ENCODE assay signal across 8 cellular contexts in the genomic region with DNA sequence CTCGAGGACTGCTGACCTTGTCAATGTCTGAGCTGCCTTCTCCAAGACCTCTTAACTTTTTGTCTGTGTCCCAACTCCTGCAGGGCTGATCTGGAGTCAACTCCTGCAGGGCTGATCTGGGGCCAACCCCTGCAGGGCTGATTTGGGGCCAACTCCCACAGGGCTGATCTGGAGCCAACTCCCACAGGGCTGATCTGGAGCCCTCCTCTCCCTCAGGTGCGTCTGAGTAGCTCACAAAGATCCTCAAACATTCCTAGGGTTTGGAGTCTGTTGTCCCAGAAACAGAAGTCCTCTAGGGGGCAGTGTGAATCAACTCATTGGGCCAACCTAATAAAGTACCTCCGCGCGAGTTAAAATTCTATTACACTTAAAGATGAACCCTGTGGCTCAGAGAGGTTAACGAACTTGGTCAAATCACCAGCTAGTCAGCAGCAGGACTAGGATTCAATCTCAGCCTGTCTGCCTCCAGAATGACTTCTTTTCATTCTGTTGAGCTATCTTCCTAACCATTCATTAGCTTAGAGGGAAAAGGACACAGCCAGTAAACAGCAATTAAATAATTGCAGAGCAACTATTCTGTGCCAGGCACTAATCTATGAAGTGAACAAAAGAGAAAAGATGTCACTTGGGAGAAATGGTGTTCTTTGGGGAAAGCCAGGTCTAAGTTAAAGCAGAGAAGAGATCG. TPM values are rescaled to one million over a fixed set of nuclear protein-coding genes. Genes with fewer than 3 reads are reported as not detected.
A peak's percentile ranks its signal among the peaks of the same experiment; 100 is the strongest.
DNase-seq lines count a peak whose midpoint lies in the region; ATAC-seq and TF ChIP-seq lines count a peak whose summit lies in the region.

No MANE protein-coding gene starts in this region.

- 13% methylated on average over 7 of the region's 7 CpGs for WGBS in esophagus muscularis mucosa
- 25 to 33% methylated on average over 7 of the region's 7 CpGs for WGBS in testis, 2 donors

- TF ChIP-seq POLR2A in esophagus muscularis mucosa (IDR thresholded peaks at IDR 0.05; ENCODE audit: low read depth) (no peak), testis (IDR thresholded peaks at IDR 0.05) (no peak)

- H3K27ac ChIP-seq in esophagus muscularis mucosa (replicated peaks in 1 of 4) = no peak overlapping the region
- no peak overlapping the region for H3K27ac ChIP-seq in testis

- intact Hi-C loops in esophagus muscularis mucosa (cut with DNase I) = loop anchor here (1.0 to 2.0 kb wide), 2 partner anchors 194 to 261 kb away; no protein-coding TSS in a partner anchor
- intact Hi-C loops in natural killer cell (cut with micrococcal nuclease) = loop anchor here (1.0 to 10.0 kb wide), 4 partner anchors 195 to 521 kb away; partner anchors contain the start of gene RIMS3
- intact Hi-C loops in testis (cut with DNase I; ENCODE audit: low total_unique reads) = loop anchor here (10.0 kb wide), 1 partner anchor 171 kb away; the partner anchor contains the start of gene COL9A2

- H3K27ac Mint-ChIP-seq in IgD-negative memory B cell (peak overlapping the region in 2 of 3 donors; percentile 33 to 34), natural killer cell (no peak overlapping the region)

- H3K36me3 ChIP-seq in esophagus muscularis mucosa (no peaks in the 10 kb centered on the region), testis (ENCODE audit: low read depth, missing control alignments) (no peaks in the 10 kb centered on the region)

- H3K4me3 Mint-ChIP-seq in IgD-negative memory B cell (no peak overlapping the region), natural killer cell (no peak overlapping the region)

- TF ChIP-seq CTCF in esophagus muscularis mucosa (IDR thresholded peaks at IDR 0.05) (peak; percentile 71 to 82 (median 71)), natural killer cell (IDR thresholded peaks at IDR 0.05) (peak; percentile 79), testis (IDR thresholded peaks at IDR 0.05) (peak; percentile 52 to 66 (median 63))

- H3K27me3 Mint-ChIP-seq in IgD-negative memory B cell (peaks cover 13% of the 10 kb centered on the region), natural killer cell (ENCODE audit: low read depth in 2 of 2) (peaks cover 35 to 50% of the 10 kb centered on the region in 2 donors)

- no peak for TF ChIP-seq EP300 in esophagus muscularis mucosa (IDR thresholded peaks at IDR 0.05)

- H3K36me3 Mint-ChIP-seq in IgD-negative memory B cell (no peaks in the 10 kb centered on the region), natural killer cell (no peaks in the 10 kb centered on the region)

- H3K4me1 ChIP-seq in esophagus muscularis mucosa (peaks cover 0 to 3% (median 0%) of the 10 kb centered on the region in 4 donors), testis (no peaks in the 10 kb centered on the region)

- no peak overlapping the region for H3K4me3 ChIP-seq in esophagus muscularis mucosa
- H3K4me3 ChIP-seq in testis = no peak overlapping the region

- no peaks in the 10 kb centered on the region for H3K9me3 Mint-ChIP-seq in IgD-negative memory B cell
- H3K9me3 Mint-ChIP-seq in natural killer cell = no peaks in the 10 kb centered on the region

- H3K9me3 ChIP-seq in esophagus muscularis mucosa = no peaks in the 10 kb centered on the region
- no peaks in the 10 kb centered on the region for H3K9me3 ChIP-seq in testis

- H3K27me3 ChIP-seq in esophagus muscularis mucosa = peaks cover 0 to 21% (median 0%) of the 10 kb centered on the region in 4 donors
- no peaks in the 10 kb centered on the region for H3K27me3 ChIP-seq in testis

- ATAC-seq in natural killer cell (peak; percentile 75 to 84 (median 82)), GM21360 (IDR thresholded peaks at IDR 0.05; ENCODE audit: unreplicated experiment) (no peak)

- DNase-seq in COR-L47 (lab: John Stamatoyannopoulos, UW) (peak; percentile 100), NOMO-1 treated with DMSO at 0.1 percent for 48 hours (lab: John Stamatoyannopoulos, UW; ENCODE audit: unreplicated experiment) (peak; percentile 63), esophagus muscularis mucosa (ENCODE audit: extremely low spot score) (no peak), natural killer cell (no peak), testis (peak; percentile 77)
- peak; percentile 44 for DNase-seq in activated CD8-positive, alpha-beta memory T cell treated with anti-CD3 and anti-CD28 coated beads, Interleukin-2, amount 50 U/mL, for 1 hour (ENCODE audit: extremely low read depth)

- H3K4me1 Mint-ChIP-seq in IgD-negative memory B cell (peaks cover 2 to 7% (median 5%) of the 10 kb centered on the region in 3 donors), natural killer cell (peaks cover 4 to 6% of the 10 kb centered on the region in 2 donors)

RNA-seq across cellular contexts. Expression of gene RLF, which starts 17.2 kb away (rescaled TPM):
- polyA plus RNA-seq in IgD-negative memory B cell (8.0 TPM), testis (ENCODE audit: insufficient read depth, low read depth, low replicate concordance) (16.4 TPM)
- total RNA-seq in esophagus muscularis mucosa (10 to 100 TPM; 15.1 to 23.7 (median 21.2) TPM), natural killer cell (10 to 100 TPM; 25.6 to 29.7 (median 26.7) TPM), testis (10 to 100 TPM; 27.2 to 28.4 TPM)

RNA-seq across cellular contexts. Expression of gene PPT1, which starts 47.0 kb away (rescaled TPM):
- polyA plus RNA-seq in IgD-negative memory B cell (107 TPM), testis (ENCODE audit: insufficient read depth, low read depth, low replicate concordance) (112 TPM)
- total RNA-seq in esophagus muscularis mucosa (10 to 100 TPM; 44.1 to 75.2 (median 50.0) TPM), natural killer cell (10 to 100 TPM; 24.9 to 34.5 (median 29.9) TPM), testis (10 to 100 TPM; 67.0 to 82.9 TPM)

Comparison
In these comparisons a context has a peak if more than half of its experiments do, and no peak if none do; other contexts are left out.
1. DNase-seq: peak in COR-L47 (single experiment), NOMO-1 treated with DMSO at 0.1 percent for 48 hours (single experiment), activated CD8-positive, alpha-beta memory T cell treated with anti-CD3 and anti-CD28 coated beads, Interleukin-2, amount 50 U/mL, for 1 hour (single experiment) and testis (single experiment); none in esophagus muscularis mucosa (single experiment) and natural killer cell (single experiment).
2. H3K27ac Mint-ChIP-seq: peak in IgD-negative memory B cell (2 of 3); none in natural killer cell (0 of 2).
3. Peak in every context shown above with its lines, with median percentiles within 50 percentile points of each other: CTCF ChIP-seq.